Comparison of ENCODE assay signal across 8 cellular contexts in the genomic region with DNA sequence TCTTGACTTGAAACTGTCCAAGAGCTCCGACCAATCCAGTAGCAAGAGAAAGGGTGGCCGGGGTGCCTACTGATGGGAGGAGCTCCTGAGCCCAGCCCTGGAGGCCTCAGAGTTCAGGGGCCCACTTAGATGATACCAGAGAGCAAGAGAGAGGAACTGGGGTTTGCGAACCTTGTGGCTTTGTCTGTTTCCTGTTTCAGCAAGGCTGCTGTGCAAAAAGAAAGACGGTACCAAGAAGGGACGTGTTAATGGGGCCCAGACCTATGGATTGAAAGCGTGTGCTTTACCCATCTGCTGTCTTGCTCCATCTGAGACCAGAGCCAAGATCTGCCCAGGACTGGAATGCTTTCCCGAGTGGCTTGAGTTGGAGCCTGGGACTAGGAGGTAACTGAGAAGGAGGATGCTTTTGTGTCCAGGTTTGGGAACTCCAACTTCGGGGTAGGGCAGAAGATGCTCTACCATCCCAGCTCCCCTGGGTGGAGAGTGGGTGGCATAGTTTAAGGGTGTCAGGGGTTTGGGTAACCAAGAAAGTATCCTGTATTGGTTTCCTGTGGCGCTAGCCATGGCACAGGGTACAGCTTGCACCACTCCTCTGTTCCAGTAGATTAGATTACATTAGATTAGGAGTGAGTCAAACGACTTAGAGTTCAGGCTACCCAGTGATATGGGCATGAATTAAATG. TPM values are rescaled to one million over a fixed set of nuclear protein-coding genes. Genes with fewer than 3 reads are reported as not detected.
A peak's percentile ranks its signal among the peaks of the same experiment; 100 is the strongest.
DNase-seq lines count a peak whose midpoint lies in the region; ATAC-seq and TF ChIP-seq lines count a peak whose summit lies in the region.

A gene with protein sequence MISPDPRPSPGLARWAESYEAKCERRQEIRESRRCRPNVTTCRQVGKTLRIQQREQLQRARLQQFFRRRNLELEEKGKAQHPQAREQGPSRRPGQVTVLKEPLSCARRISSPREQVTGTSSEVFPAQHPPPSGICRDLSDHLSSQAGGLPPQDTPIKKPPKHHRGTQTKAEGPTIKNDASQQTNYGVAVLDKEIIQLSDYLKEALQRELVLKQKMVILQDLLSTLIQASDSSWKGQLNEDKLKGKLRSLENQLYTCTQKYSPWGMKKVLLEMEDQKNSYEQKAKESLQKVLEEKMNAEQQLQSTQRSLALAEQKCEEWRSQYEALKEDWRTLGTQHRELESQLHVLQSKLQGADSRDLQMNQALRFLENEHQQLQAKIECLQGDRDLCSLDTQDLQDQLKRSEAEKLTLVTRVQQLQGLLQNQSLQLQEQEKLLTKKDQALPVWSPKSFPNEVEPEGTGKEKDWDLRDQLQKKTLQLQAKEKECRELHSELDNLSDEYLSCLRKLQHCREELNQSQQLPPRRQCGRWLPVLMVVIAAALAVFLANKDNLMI (plus strand): TSS at position 128 of the 682 bp plus-strand sequence. CDS start 3,987 bp downstream, outside the sequence.

- H3K9me3 ChIP-seq in CD8-positive, alpha-beta memory T cell (ENCODE audit: low read length): no peaks in the 10 kb centered on the region
- no peaks in the 10 kb centered on the region for H3K9me3 ChIP-seq in KOPT-K1 (ENCODE audit: insufficient read depth, low read length, poor library complexity, severe bottlenecking)

- H3K36me3 ChIP-seq in CD8-positive, alpha-beta memory T cell (ENCODE audit: insufficient read depth, low read length): peaks cover 18% of the 10 kb centered on the region
- H3K36me3 ChIP-seq in KOPT-K1 (ENCODE audit: insufficient read depth, low read length): peaks cover 40% of the 10 kb centered on the region

- peak within 1 kb of the TSS; percentile 57 for H3K27ac ChIP-seq in CD8-positive, alpha-beta memory T cell (ENCODE audit: low read depth, low read length)
- peak within 1 kb of the TSS; percentile 100 for H3K27ac ChIP-seq in KOPT-K1 (ENCODE audit: low read depth, low read length, poor library complexity, severe bottlenecking)

- H3K4me3 Mint-ChIP-seq in CD8-positive, alpha-beta memory T cell: peak within 1 kb of the TSS; percentile 90 to 100 (median 98)
- H3K4me3 Mint-ChIP-seq in endothelial cell (ENCODE audit: unreplicated experiment): no peak within 1 kb of the TSS

- peaks cover 78% of the 10 kb centered on the region for H3K4me1 ChIP-seq in CD8-positive, alpha-beta memory T cell (ENCODE audit: insufficient read depth, low read length)

- peaks cover 9 to 49% (median 20%) of the 10 kb centered on the region in 3 donors for H3K36me3 Mint-ChIP-seq in CD8-positive, alpha-beta memory T cell
- H3K36me3 Mint-ChIP-seq in endothelial cell (ENCODE audit: low read depth, unreplicated experiment): no peaks in the 10 kb centered on the region

- H3K4me1 Mint-ChIP-seq in CD8-positive, alpha-beta memory T cell: peaks cover 67 to 81% (median 73%) of the 10 kb centered on the region in 3 donors
- peaks cover 17% of the 10 kb centered on the region for H3K4me1 Mint-ChIP-seq in endothelial cell (ENCODE audit: unreplicated experiment)

- H3K4me3 ChIP-seq in CD8-positive, alpha-beta memory T cell (ENCODE audit: low read length): peak within 1 kb of the TSS; percentile 89

- H3K27me3 Mint-ChIP-seq in CD8-positive, alpha-beta memory T cell: no peaks in the 10 kb centered on the region
- H3K27me3 Mint-ChIP-seq in endothelial cell (ENCODE audit: unreplicated experiment): peaks cover 11% of the 10 kb centered on the region

- peak within 1 kb of the TSS; percentile 84 to 98 (median 96) for H3K27ac Mint-ChIP-seq in CD8-positive, alpha-beta memory T cell
- H3K27ac Mint-ChIP-seq in endothelial cell (ENCODE audit: unreplicated experiment): no peak within 1 kb of the TSS

- H3K27me3 ChIP-seq in CD8-positive, alpha-beta memory T cell (ENCODE audit: insufficient read depth, low read length, poor library complexity, severe bottlenecking): no peaks in the 10 kb centered on the region

- ATAC-seq in GM21390 (IDR thresholded peaks at IDR 0.05; ENCODE audit: unreplicated experiment): peak; percentile 65

- peak; percentile 52 to 84 (median 80) for DNase-seq in CD8-positive, alpha-beta memory T cell
- DNase-seq in hippocampal formation (lab: John Stamatoyannopoulos, UW) (peak; percentile 18 to 29), NCI-H345 treated with DMSO at 0.1 percent for 48 hours (lab: John Stamatoyannopoulos, UW; ENCODE audit: unreplicated experiment) (no peak), endothelial cell (ENCODE audit: low spot score) (no peak)
- DNase-seq in stimulated activated naive CD4-positive, alpha-beta T cell treated with Interleukin-2 at 50 U/mL for 16 hours (lab: John Stamatoyannopoulos, UW): peak; percentile 70

- no peak for TF ChIP-seq CTCF in endothelial cell (IDR thresholded peaks at IDR 0.05; ENCODE audit: unreplicated experiment)

- POLR2A ChIA-PET in CD8-positive, alpha-beta memory T cell (lab: Charles Lee): interaction anchor here (0.5 to 5.1 kb wide), 6 partner anchors 10 to 52 kb away, joined by 3 to 50 read pairs (median 5); a partner anchor contains a TSS
- POLR2A ChIA-PET in activated CD8-positive, alpha-beta memory T cell treated with anti-CD3 and anti-CD28 coated beads for 36 hours (lab: Charles Lee): interaction anchor here (0.7 to 2.7 kb wide), 6 partner anchors 10 to 32 kb away, joined by 3 to 36 read pairs (median 6); a partner anchor contains a TSS

- no peaks in the 10 kb centered on the region for H3K9me3 Mint-ChIP-seq in CD8-positive, alpha-beta memory T cell
- no peaks in the 10 kb centered on the region for H3K9me3 Mint-ChIP-seq in endothelial cell (ENCODE audit: unreplicated experiment)

- CTCF ChIA-PET in CD8-positive, alpha-beta memory T cell (lab: Charles Lee): interaction anchor here (0.9 to 17.3 kb wide), 7 partner anchors 5 to 67 kb away, joined by 3 to 255 read pairs (median 10); a partner anchor contains a TSS
- CTCF ChIA-PET in activated CD8-positive, alpha-beta memory T cell treated with anti-CD3 and anti-CD28 coated beads for 36 hours (lab: Charles Lee): interaction anchor here (1.2 to 3.7 kb wide), 7 partner anchors 10 to 189 kb away, joined by 3 to 38 read pairs (median 4); no protein-coding TSS in a partner anchor

RNA-seq across cellular contexts. Expression of the gene that starts here (rescaled TPM):
- 100 to 1,000 TPM; 193 to 209 TPM for total RNA-seq in CD8-positive, alpha-beta memory T cell
- 414 TPM for polyA plus RNA-seq in CD8-positive, alpha-beta memory T cell
- total RNA-seq in activated CD8-positive, alpha-beta memory T cell treated with anti-CD3 and anti-CD28 coated beads for 36 hours: 100 to 1,000 TPM; 196 to 197 TPM
- not detected for total RNA-seq in endothelial cell (ENCODE audit: unreplicated experiment)

Comparison
In these comparisons a context has a peak if more than half of its experiments do, and no peak if none do; other contexts are left out.
1. RNA of the gene that starts here (total RNA-seq): 193 to 209 TPM in CD8-positive, alpha-beta memory T cell and 196 to 197 TPM in activated CD8-positive, alpha-beta memory T cell treated with anti-CD3 and anti-CD28 coated beads for 36 hours; not detected in endothelial cell (single experiment); every median in the first group is over 100 times any median in the second.
2. DNase-seq: peak in CD8-positive, alpha-beta memory T cell (5 of 5), hippocampal formation (2 of 2) and stimulated activated naive CD4-positive, alpha-beta T cell treated with Interleukin-2 at 50 U/mL for 16 hours (single experiment); none in NCI-H345 treated with DMSO at 0.1 percent for 48 hours (single experiment) and endothelial cell (single experiment).